13 cellular contexts compared by ENCODE assay signal in the genomic region with DNA sequence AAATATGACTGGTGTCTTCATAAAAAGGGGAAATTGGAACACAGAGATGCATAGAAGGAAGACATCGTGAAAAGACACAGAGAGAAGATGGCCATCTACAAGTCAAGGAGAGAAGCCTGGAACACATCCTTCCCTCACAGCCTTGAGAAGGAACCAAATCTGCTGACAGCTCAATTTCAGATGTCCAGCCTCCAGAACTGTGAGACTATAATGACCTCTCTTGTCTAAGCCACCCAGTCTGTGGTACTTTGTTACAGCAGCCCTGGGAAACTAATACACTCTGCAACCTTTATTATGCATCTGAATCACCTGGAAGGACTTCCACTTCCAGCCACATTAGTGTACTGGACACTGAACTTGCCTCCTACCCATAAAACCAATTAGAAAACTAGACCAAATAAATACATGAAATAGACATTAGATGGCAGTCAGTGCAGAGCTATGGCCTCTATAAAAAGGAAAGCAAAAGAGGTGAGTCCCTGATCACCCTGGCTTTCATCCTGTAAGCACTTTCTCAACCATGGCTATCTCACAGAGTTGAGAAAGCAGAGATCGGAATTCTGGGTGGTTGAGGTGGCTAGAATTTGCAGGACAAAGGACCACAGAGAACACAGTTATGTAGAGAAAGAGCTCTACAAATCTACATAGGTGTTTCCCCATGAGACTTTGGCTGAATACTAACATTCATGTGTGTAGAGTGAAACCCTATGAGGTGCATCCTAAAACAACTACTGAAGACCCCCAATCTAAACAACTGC. TPM values are rescaled to one million over a fixed set of nuclear protein-coding genes. Genes with fewer than 3 reads are reported as not detected.
DNase-seq lines count a peak whose midpoint lies in the region; ATAC-seq and TF ChIP-seq lines count a peak whose summit lies in the region.
"Had no signal": no experiment of that assay in that cellular context is flagged by ENCODE, and none has a peak within 500 bp of the region (broad histone marks: within the 10 kb centered on the region; RNA-seq: fewer than 3 reads in every experiment).

No MANE protein-coding gene starts in this region.

- H3K23ac ChIP-seq in mesenchymal stem cell (ENCODE audit: low read length in 2 of 2), result no peak overlapping the region
- no peak overlapping the region for H3K23ac ChIP-seq in neuronal stem cell (ENCODE audit: low read depth, low read length, poor library complexity)

- H3K27ac ChIP-seq in mesenchymal stem cell (ENCODE audit: low read length, poor library complexity, severe bottlenecking), result no peak overlapping the region
- no peak overlapping the region for H3K27ac ChIP-seq in neuronal stem cell (replicated peaks; ENCODE audit: low read length)
- H3K27ac ChIP-seq: dorsolateral prefrontal cortex had no signal

- H2BK5ac ChIP-seq in mesenchymal stem cell (ENCODE audit: low read depth, low read length, poor library complexity, severe bottlenecking), result no peak overlapping the region
- H2BK5ac ChIP-seq in neuronal stem cell (ENCODE audit: low read length), result no peak overlapping the region

- H3K36me3 Mint-ChIP-seq in T-helper 2 cell treated with Interferon-gamma antibody and Interleukin-4, amounts not matched to agents 5 μg/mL and 100 μg/mL, for 36 hours (ENCODE audit: low read depth), result peaks cover 32% of the 10 kb centered on the region

- H2BK15ac ChIP-seq in mesenchymal stem cell (ENCODE audit: low read depth, poor library complexity, severe bottlenecking), result no peak overlapping the region
- no peak overlapping the region for H2BK15ac ChIP-seq in neuronal stem cell (ENCODE audit: low read length)

- H3K79me1 ChIP-seq in mesenchymal stem cell (replicated peaks; ENCODE audit: low read length, poor library complexity, severe bottlenecking) (no peaks in the 10 kb centered on the region), neuronal stem cell (ENCODE audit: low read depth, low read length) (no peaks in the 10 kb centered on the region)

- H3K36me3 ChIP-seq in mesenchymal stem cell (ENCODE audit: control insufficient read depth in 1 of 2, insufficient read depth in 2 of 2, low read depth in 1 of 2, low read length in 2 of 2) (no peaks in the 10 kb centered on the region), neuronal stem cell (replicated peaks in 1 of 2; ENCODE audit: control insufficient read depth in 2 of 2, insufficient read depth in 2 of 2, low read length in 2 of 2) (no peaks in the 10 kb centered on the region)
- H3K36me3 ChIP-seq: gastroesophageal sphincter had no signal

- H3K4ac ChIP-seq in mesenchymal stem cell (ENCODE audit: low read depth in 1 of 2, low read length in 2 of 2) (no peak overlapping the region), neuronal stem cell (ENCODE audit: low read length) (no peak overlapping the region)

- H2AFZ ChIP-seq in mesenchymal stem cell (ENCODE audit: low read depth, low read length) (no peak overlapping the region), neuronal stem cell (ENCODE audit: low read length) (no peak overlapping the region)

- no peaks in the 10 kb centered on the region for H3K27me3 Mint-ChIP-seq in T-helper 2 cell treated with Interferon-gamma antibody and Interleukin-4, amounts not matched to agents 5 μg/mL and 100 μg/mL, for 36 hours (ENCODE audit: low read depth)

- H3K4me3 Mint-ChIP-seq in T-helper 2 cell treated with Interferon-gamma antibody and Interleukin-4, amounts not matched to agents 5 μg/mL and 100 μg/mL, for 36 hours, result peak overlapping the region; percentile 62

- H2BK120ac ChIP-seq in mesenchymal stem cell (ENCODE audit: low read depth, low read length) (no peak overlapping the region), neuronal stem cell (ENCODE audit: low read depth, low read length) (no peak overlapping the region)

- H3K9me3 Mint-ChIP-seq in T-helper 2 cell treated with Interferon-gamma antibody and Interleukin-4, amounts not matched to agents 5 μg/mL and 100 μg/mL, for 36 hours, result peaks cover 9% of the 10 kb centered on the region

- H4K8ac ChIP-seq in mesenchymal stem cell (ENCODE audit: low read length) (no peak overlapping the region), neuronal stem cell (ENCODE audit: low read depth, low read length) (no peak overlapping the region)

- H2BK12ac ChIP-seq in mesenchymal stem cell (ENCODE audit: low read length in 2 of 2) (peak overlapping the region in 1 of 2 experiments; percentile 18), neuronal stem cell (ENCODE audit: low read length) (no peak overlapping the region)

- H3K18ac ChIP-seq in mesenchymal stem cell (ENCODE audit: low read depth in 1 of 2, low read length in 2 of 2) (peak overlapping the region; percentile 24 to 33), neuronal stem cell (ENCODE audit: low read length) (no peak overlapping the region)

- peaks cover 14% of the 10 kb centered on the region for H3K9me3 ChIP-seq in mesenchymal stem cell (ENCODE audit: control insufficient read depth, low read length)
- no peaks in the 10 kb centered on the region for H3K9me3 ChIP-seq in neuronal stem cell (replicated peaks in 1 of 2; ENCODE audit: control insufficient read depth in 2 of 2, insufficient read depth in 1 of 2, low read depth in 1 of 2, low read length in 2 of 2)
- H3K9me3 ChIP-seq: gastroesophageal sphincter, SK-N-SH had no signal

- H3K4me1 Mint-ChIP-seq in T-helper 2 cell treated with Interferon-gamma antibody and Interleukin-4, amounts not matched to agents 5 μg/mL and 100 μg/mL, for 36 hours (ENCODE audit: low read depth), result peaks cover 64% of the 10 kb centered on the region

- H3K4me3 ChIP-seq in GM12865 (ENCODE audit: low read depth, low read length), result no peak overlapping the region
- H3K4me3 ChIP-seq in mesenchymal stem cell (ENCODE audit: insufficient read depth in 1 of 2, low read depth in 1 of 2, low read length in 2 of 2), result no peak overlapping the region
- H3K4me3 ChIP-seq in neuronal stem cell (ENCODE audit: low read length in 2 of 2), result no peak overlapping the region
- H3K4me3 ChIP-seq: dorsolateral prefrontal cortex, gastroesophageal sphincter had no signal

- peak; percentile 78 for ATAC-seq in GM21447 (IDR thresholded peaks at IDR 0.05; ENCODE audit: unreplicated experiment)
- ATAC-seq: gastroesophageal sphincter, left cardiac atrium had no signal

- H4K91ac ChIP-seq in mesenchymal stem cell (ENCODE audit: low read length) (no peak overlapping the region), neuronal stem cell (ENCODE audit: low read depth, low read length, poor library complexity) (no peak overlapping the region)

- peaks cover 0 to 4% of the 10 kb centered on the region in 2 experiments for H3K27me3 ChIP-seq in mesenchymal stem cell (ENCODE audit: control insufficient read depth in 1 of 2, insufficient read depth in 1 of 2, low read length in 2 of 2)
- peaks cover 0 to 20% (median 0%) of the 10 kb centered on the region in 3 experiments for H3K27me3 ChIP-seq in neuronal stem cell (ENCODE audit: control insufficient read depth in 3 of 3, insufficient read depth in 3 of 3, low read depth in 1 of 3, low read length in 3 of 3)
- H3K27me3 ChIP-seq: gastroesophageal sphincter had no signal

- H3K14ac ChIP-seq in mesenchymal stem cell (ENCODE audit: low read length in 2 of 2) (no peak overlapping the region), neuronal stem cell (ENCODE audit: low read length) (no peak overlapping the region)

- TF ChIP-seq CTCF in GM12865 (IDR thresholded peaks at IDR 0.05; ENCODE audit: insufficient read depth, low read depth, low read length, missing control alignments), result no peak

- peak; percentile 48 for DNase-seq in GM12865 (ENCODE audit: low read depth)
- DNase-seq in T-helper 2 cell treated with Interferon-gamma antibody and Interleukin-4, amounts not matched to agents 5 μg/mL and 100 μg/mL, for 36 hours (ENCODE audit: low spot score), result no peak
- DNase-seq in mesenchymal stem cell, result no peak
- no peak for DNase-seq in NCI-H1048 (lab: John Stamatoyannopoulos, UW)
- no peak for DNase-seq in AG08395 (ENCODE audit: low spot score)
- DNase-seq in neuronal stem cell (ENCODE audit: low spot score), result no peak
- DNase-seq: activated CD4-positive, CD25-positive, alpha-beta regulatory T cell treated with anti-CD3 and anti-CD28 coated beads, Interleukin-2, amount 50 U/mL, for 72 hours; dorsolateral prefrontal cortex; left cardiac atrium; occipital lobe; SK-N-SH had no signal

- H3K4me1 ChIP-seq in mesenchymal stem cell (ENCODE audit: control insufficient read depth, insufficient read depth, low read depth, low read length) (peaks cover 8% of the 10 kb centered on the region), neuronal stem cell (ENCODE audit: control insufficient read depth in 2 of 2, insufficient read depth in 1 of 2, low read depth in 1 of 2, low read length in 2 of 2) (no peaks in the 10 kb centered on the region)

- peak overlapping the region; percentile 83 for H3K27ac Mint-ChIP-seq in T-helper 2 cell treated with Interferon-gamma antibody and Interleukin-4, amounts not matched to agents 5 μg/mL and 100 μg/mL, for 36 hours

- 100% methylated on average over 1 of the region's 2 CpGs for WGBS in mesenchymal stem cell
- WGBS in neuronal stem cell (ENCODE audit: extremely low coverage in 2 of 2, insufficient read length in 2 of 2, insufficient replicate concordance in 1 of 2), 2 donors, result no CpG with 5 or more reads among the region's 2 CpGs

- H3K9ac ChIP-seq in mesenchymal stem cell (ENCODE audit: low read length) (no peak overlapping the region), neuronal stem cell (ENCODE audit: low read depth, low read length, poor library complexity) (no peak overlapping the region)
- H3K9ac ChIP-seq: SK-N-SH had no signal

- H3K4me2 ChIP-seq in mesenchymal stem cell (ENCODE audit: low read length, poor library complexity, severe bottlenecking), result no peak overlapping the region
- H3K4me2 ChIP-seq in neuronal stem cell (ENCODE audit: insufficient read depth, low read length, poor library complexity, severe bottlenecking), result no peak overlapping the region
- H3K4me2 ChIP-seq: SK-N-SH had no signal

- no peak overlapping the region for H2AK5ac ChIP-seq in mesenchymal stem cell (ENCODE audit: low read length, severe bottlenecking)
- H2AK5ac ChIP-seq in neuronal stem cell (ENCODE audit: low read depth, low read length), result no peak overlapping the region

RNA-seq across cellular contexts. Expression of gene GAB3, which starts 25.7 kb away (rescaled TPM):
- polyA plus RNA-seq in mesenchymal stem cell (2013, experiment 1 of 2), result 2.8 TPM
- 2.4 TPM for polyA plus RNA-seq in mesenchymal stem cell (2013, experiment 2 of 2)
- 0.01 TPM for polyA plus RNA-seq in neuronal stem cell (2013, experiment 1 of 2)
- under 0.01 TPM for polyA plus RNA-seq in neuronal stem cell (2013, experiment 2 of 2)

RNA-seq across cellular contexts. Expression of gene DKC1, which starts 37.5 kb away (rescaled TPM):
- 31.1 TPM for polyA plus RNA-seq in mesenchymal stem cell (2013, experiment 1 of 2)
- 35.1 TPM for polyA plus RNA-seq in mesenchymal stem cell (2013, experiment 2 of 2)
- polyA plus RNA-seq in neuronal stem cell (2013, experiment 1 of 2), result 71.0 TPM
- 71.8 TPM for polyA plus RNA-seq in neuronal stem cell (2013, experiment 2 of 2)
